ENCODE assay signal across 12 cellular contexts in the genomic region with DNA sequence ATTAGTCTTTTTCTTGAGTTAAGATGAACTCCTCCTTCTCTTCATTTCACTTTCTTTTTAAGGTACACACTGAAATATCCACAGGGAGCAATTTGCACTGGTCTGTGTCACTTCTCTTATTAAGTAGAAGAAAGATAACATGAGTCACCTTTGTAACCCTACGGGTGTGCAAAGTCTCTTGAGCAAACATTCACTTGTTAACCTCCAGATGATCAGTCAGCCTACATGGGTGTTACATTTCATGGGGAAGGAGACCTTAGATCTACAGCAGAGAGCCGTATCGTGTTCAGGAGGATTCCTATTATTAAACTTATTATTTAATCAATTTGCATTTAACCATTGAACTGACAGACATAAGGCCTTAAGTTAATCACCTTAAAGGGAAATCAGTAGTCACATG. TPM values are rescaled to one million over a fixed set of nuclear protein-coding genes. Genes with fewer than 3 reads are reported as not detected.
DNase-seq lines count a peak whose midpoint lies in the region; ATAC-seq lines count a peak whose summit lies in the region.
"Had no signal": no experiment of that assay in that cellular context is flagged by ENCODE, and none has a peak within 500 bp of the region (broad histone marks: within the 10 kb centered on the region; RNA-seq: fewer than 3 reads in every experiment).

No MANE protein-coding gene starts in this region.

- no peaks in the 10 kb centered on the region for H3K27me3 ChIP-seq in SJSA1 (replicated peaks)

- no peaks in the 10 kb centered on the region for H3K27me3 Mint-ChIP-seq in activated T-cell treated with anti-CD3 and anti-CD28 coated beads, Interleukin-2, amount 50 U/mL, for 72 hours (ENCODE audit: low read depth)
- H3K27me3 Mint-ChIP-seq in stimulated activated naive CD8-positive, alpha-beta T cell treated with anti-CD3 and anti-CD28 coated beads, Interleukin-15, amount 100 ng/mL, for 72 hours, result no peaks in the 10 kb centered on the region

- intact Hi-C loops in left colon (cut with DNase I, micrococcal nuclease), result no loop called here

- H3K9me3 ChIP-seq in SJSA1 (replicated peaks), result no peaks in the 10 kb centered on the region

- no peak overlapping the region for H3K4me3 ChIP-seq in SJSA1

- no peak for ATAC-seq in activated T-cell treated with anti-CD3 and anti-CD28 coated beads, Interleukin-2, amount 50 U/mL, for 72 hours (replicated peaks in 1 of 2)
- ATAC-seq in left colon (peak; percentile 53), HG03039 (IDR thresholded peaks at IDR 0.05; ENCODE audit: unreplicated experiment) (no peak)
- no peak for ATAC-seq in stimulated activated naive CD8-positive, alpha-beta T cell treated with anti-CD3 and anti-CD28 coated beads, Interleukin-15, amount 100 ng/mL, for 72 hours

- peaks cover 27 to 56% of the 10 kb centered on the region in 2 donors for H3K36me3 Mint-ChIP-seq in activated T-cell treated with anti-CD3 and anti-CD28 coated beads, Interleukin-2, amount 50 U/mL, for 72 hours (ENCODE audit: insufficient read depth in 2 of 2)

- no peaks in the 10 kb centered on the region for H3K9me3 Mint-ChIP-seq in activated T-cell treated with anti-CD3 and anti-CD28 coated beads, Interleukin-2, amount 50 U/mL, for 72 hours
- no peaks in the 10 kb centered on the region for H3K9me3 Mint-ChIP-seq in stimulated activated naive CD8-positive, alpha-beta T cell treated with anti-CD3 and anti-CD28 coated beads, Interleukin-15, amount 100 ng/mL, for 72 hours
- H3K9me3 Mint-ChIP-seq: activated T-helper 1 cell treated with anti-CD3 and anti-CD28 coated beads, Interleukin-12 subunit alpha, Interleukin-12 subunit beta, Interleukin-2, Interleukin-4 antibody, amounts not matched to agents 30 ng/mL and 10 ng/mL and 1 ng/mL, durations not matched to agents 14 hours and 24 hours and 36 hours had no signal

- DNase-seq in activated T-cell treated with anti-CD3 and anti-CD28 coated beads, Interleukin-2, amount 50 U/mL, for 72 hours, result no peak
- DNase-seq in activated T-cell treated with anti-CD3 and anti-CD28 coated beads for 4 hours (no peak), SJSA1 (ENCODE audit: low read depth in 1 of 2, low spot score in 2 of 2) (peak in 1 of 2 experiments; percentile 4), left colon (no peak), NCI-H2029 treated with DMSO at 0.1 percent for 48 hours (lab: John Stamatoyannopoulos, UW) (no peak)
- DNase-seq in stimulated activated naive CD8-positive, alpha-beta T cell treated with anti-CD3 and anti-CD28 coated beads, Interleukin-15, amount 100 ng/mL, for 72 hours, result no peak
- DNase-seq in stimulated activated CD4-positive, alpha-beta T cell treated with anti-CD3 and anti-CD28 coated beads, Interleukin-1b, Interleukin-23, amount 100 ng/mL, for 48 hours, result no peak
- DNase-seq: GDM1, NCI-H2081, OCI-M1 had no signal

- H3K4me1 Mint-ChIP-seq in activated T-cell treated with anti-CD3 and anti-CD28 coated beads, Interleukin-2, amount 50 U/mL, for 72 hours (ENCODE audit: low read depth), result peaks cover 64% of the 10 kb centered on the region
- H3K4me1 Mint-ChIP-seq in stimulated activated naive CD8-positive, alpha-beta T cell treated with anti-CD3 and anti-CD28 coated beads, Interleukin-15, amount 100 ng/mL, for 72 hours, result peaks cover 62% of the 10 kb centered on the region

- H3K36me3 ChIP-seq in SJSA1, result peaks cover 71% of the 10 kb centered on the region

- H3K4me3 Mint-ChIP-seq in activated T-cell treated with anti-CD3 and anti-CD28 coated beads, Interleukin-2, amount 50 U/mL, for 72 hours, result peak overlapping the region; percentile 38 to 49
- peak overlapping the region in 1 of 2 donors; percentile 64 for H3K4me3 Mint-ChIP-seq in stimulated activated naive CD8-positive, alpha-beta T cell treated with anti-CD3 and anti-CD28 coated beads, Interleukin-15, amount 100 ng/mL, for 72 hours
- H3K4me3 Mint-ChIP-seq: activated T-helper 1 cell treated with anti-CD3 and anti-CD28 coated beads, Interleukin-12 subunit alpha, Interleukin-12 subunit beta, Interleukin-2, Interleukin-4 antibody, amounts not matched to agents 30 ng/mL and 10 ng/mL and 1 ng/mL, durations not matched to agents 14 hours and 24 hours and 36 hours had no signal

- peak overlapping the region; percentile 28 for H3K27ac ChIP-seq in SJSA1

- H3K4me1 ChIP-seq in SJSA1 (replicated peaks), result peaks cover 45% of the 10 kb centered on the region

- H3K27ac Mint-ChIP-seq in activated T-cell treated with anti-CD3 and anti-CD28 coated beads, Interleukin-2, amount 50 U/mL, for 72 hours, result peak overlapping the region; percentile 60
- peak overlapping the region; percentile 20 to 53 for H3K27ac Mint-ChIP-seq in stimulated activated naive CD8-positive, alpha-beta T cell treated with anti-CD3 and anti-CD28 coated beads, Interleukin-15, amount 100 ng/mL, for 72 hours

RNA-seq across cellular contexts. Expression of a gene that starts 5.1 kb away (rescaled TPM):
- total RNA-seq in activated T-cell treated with anti-CD3 and anti-CD28 coated beads, Interleukin-2, amount 50 U/mL, for 72 hours, result 10 to 100 TPM; 22.3 to 26.2 TPM
- 7.0 and 8.1 TPM in 2 replicates for total RNA-seq in SJSA1 (2014; rRNA removed; shearing (Covaris generic))
- 10 to 100 TPM; 18.4 to 20.0 TPM for total RNA-seq in left colon

RNA-seq across cellular contexts. Expression of a gene that starts 55.1 kb away (rescaled TPM):
- 10 to 100 TPM; 17.3 to 21.0 TPM for total RNA-seq in activated T-cell treated with anti-CD3 and anti-CD28 coated beads, Interleukin-2, amount 50 U/mL, for 72 hours
- total RNA-seq in SJSA1 (2014; rRNA removed; shearing (Covaris generic)), result 15.3 and 34.0 TPM in 2 replicates
- 10 to 100 TPM; 17.7 to 17.9 TPM for total RNA-seq in left colon
